In the genomic region with DNA sequence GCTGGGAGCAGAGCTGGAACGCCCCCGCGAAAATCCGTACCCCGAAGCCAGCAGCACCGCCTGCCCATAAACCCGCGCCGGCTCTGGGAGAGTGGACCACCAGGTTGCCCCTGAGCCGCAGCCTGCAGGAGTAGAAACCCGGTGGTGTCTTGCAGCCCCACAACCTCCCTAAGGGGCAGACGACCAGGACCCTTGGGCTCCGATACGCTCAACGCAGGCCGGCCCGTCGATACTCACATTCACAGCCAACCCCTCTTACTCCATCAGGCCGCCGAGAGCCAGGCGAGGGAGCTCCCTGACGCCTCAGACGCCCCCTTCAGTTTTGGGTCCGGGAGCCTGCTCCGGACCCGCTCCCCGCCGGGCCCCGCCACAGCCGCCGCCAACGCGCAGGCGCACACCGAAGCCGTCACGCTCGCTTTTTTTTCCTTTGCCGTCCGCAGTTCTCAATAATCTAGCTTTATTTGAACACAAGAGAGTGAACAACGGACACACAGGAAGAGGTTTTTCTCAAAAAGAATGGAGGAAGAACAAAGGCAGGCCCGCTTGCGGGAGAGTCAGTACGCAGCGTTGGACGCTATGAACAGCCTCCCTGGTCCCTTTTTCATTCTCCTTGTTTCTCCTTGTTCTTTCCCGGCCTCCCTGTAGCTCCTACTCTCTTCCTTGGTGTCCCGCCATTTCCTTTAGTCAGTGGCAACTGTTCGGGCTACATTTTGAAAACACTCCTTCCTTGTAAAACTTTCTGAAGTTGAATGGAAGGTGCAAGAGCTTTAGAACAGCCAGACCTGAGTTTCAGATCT, we compare ENCODE assay signal across 1 cellular context.
TF ChIP-seq lines count a peak whose summit lies in the region.

ZNF106 (minus strand) TSS at position 399 of the 797 bp plus-strand sequence. CDS start 18,852 bp downstream, outside the sequence.

TF ChIP-seq in HepG2, 621 proteins besides CTCF, POLR2A, EP300 and RAD21 (continued from another document and continues in another):
- TF ChIP-seq ZNF776 (CRISPR knock-in tag; IDR thresholded peaks at IDR 0.05), result peak; percentile 26; the same call in 1 of the 2 replicates
- TF ChIP-seq ZSCAN21 (CRISPR knock-in tag; IDR thresholded peaks at IDR 0.05; ENCODE audit: borderline replicate concordance), result no peak
- no peak for TF ChIP-seq PLSCR1 (CRISPR knock-in tag; IDR thresholded peaks at IDR 0.05; ENCODE audit: borderline replicate concordance)
- TF ChIP-seq MYC (CRISPR knock-in tag; IDR thresholded peaks at IDR 0.05; ENCODE audit: borderline replicate concordance), result peak; percentile 65; the same call in 1 of the 2 replicates
- TF ChIP-seq, protein P1, sequence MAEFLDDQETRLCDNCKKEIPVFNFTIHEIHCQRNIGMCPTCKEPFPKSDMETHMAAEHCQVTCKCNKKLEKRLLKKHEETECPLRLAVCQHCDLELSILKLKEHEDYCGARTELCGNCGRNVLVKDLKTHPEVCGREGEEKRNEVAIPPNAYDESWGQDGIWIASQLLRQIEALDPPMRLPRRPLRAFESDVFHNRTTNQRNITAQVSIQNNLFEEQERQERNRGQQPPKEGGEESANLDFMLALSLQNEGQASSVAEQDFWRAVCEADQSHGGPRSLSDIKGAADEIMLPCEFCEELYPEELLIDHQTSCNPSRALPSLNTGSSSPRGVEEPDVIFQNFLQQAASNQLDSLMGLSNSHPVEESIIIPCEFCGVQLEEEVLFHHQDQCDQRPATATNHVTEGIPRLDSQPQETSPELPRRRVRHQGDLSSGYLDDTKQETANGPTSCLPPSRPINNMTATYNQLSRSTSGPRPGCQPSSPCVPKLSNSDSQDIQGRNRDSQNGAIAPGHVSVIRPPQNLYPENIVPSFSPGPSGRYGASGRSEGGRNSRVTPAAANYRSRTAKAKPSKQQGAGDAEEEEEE (CRISPR knock-in tag; IDR thresholded peaks at IDR 0.05; ENCODE audit: borderline replicate concordance), result no peak
- no peak for TF ChIP-seq CHD4 (IDR thresholded peaks at IDR 0.05; ENCODE audit: borderline replicate concordance, low read length)
- TF ChIP-seq HDAC1 (CRISPR knock-in tag; IDR thresholded peaks at IDR 0.05), result peak; percentile 84
- no peak for TF ChIP-seq ADNP (CRISPR knock-in tag; IDR thresholded peaks at IDR 0.05)
- TF ChIP-seq SALL2 (CRISPR knock-in tag; IDR thresholded peaks at IDR 0.05), result peak; percentile 60; the same call in 1 of the 2 replicates
- no peak for TF ChIP-seq ZNF460 (CRISPR knock-in tag; IDR thresholded peaks at IDR 0.05; ENCODE audit: borderline replicate concordance)
- TF ChIP-seq, protein P2, sequence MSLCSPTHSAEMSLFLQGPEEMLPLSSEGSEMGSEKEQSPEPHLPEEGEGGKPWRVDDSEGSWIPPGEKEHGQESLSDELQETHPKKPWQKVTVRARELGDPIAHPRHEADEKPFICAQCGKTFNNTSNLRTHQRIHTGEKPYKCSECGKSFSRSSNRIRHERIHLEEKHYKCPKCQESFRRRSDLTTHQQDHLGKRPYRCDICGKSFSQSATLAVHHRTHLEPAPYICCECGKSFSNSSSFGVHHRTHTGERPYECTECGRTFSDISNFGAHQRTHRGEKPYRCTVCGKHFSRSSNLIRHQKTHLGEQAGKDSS (CRISPR knock-in tag; IDR thresholded peaks at IDR 0.05; ENCODE audit: borderline replicate concordance, low read depth), result no peak; the same call in 1 of the 2 replicates
- no peak for TF ChIP-seq TAF15 (IDR thresholded peaks at IDR 0.05; ENCODE audit: low read depth, low read length, poor library complexity, severe bottlenecking)
- no peak for TF ChIP-seq MBD4 (IDR thresholded peaks at IDR 0.05; ENCODE audit: borderline replicate concordance, low read length)
- TF ChIP-seq, protein P3, sequence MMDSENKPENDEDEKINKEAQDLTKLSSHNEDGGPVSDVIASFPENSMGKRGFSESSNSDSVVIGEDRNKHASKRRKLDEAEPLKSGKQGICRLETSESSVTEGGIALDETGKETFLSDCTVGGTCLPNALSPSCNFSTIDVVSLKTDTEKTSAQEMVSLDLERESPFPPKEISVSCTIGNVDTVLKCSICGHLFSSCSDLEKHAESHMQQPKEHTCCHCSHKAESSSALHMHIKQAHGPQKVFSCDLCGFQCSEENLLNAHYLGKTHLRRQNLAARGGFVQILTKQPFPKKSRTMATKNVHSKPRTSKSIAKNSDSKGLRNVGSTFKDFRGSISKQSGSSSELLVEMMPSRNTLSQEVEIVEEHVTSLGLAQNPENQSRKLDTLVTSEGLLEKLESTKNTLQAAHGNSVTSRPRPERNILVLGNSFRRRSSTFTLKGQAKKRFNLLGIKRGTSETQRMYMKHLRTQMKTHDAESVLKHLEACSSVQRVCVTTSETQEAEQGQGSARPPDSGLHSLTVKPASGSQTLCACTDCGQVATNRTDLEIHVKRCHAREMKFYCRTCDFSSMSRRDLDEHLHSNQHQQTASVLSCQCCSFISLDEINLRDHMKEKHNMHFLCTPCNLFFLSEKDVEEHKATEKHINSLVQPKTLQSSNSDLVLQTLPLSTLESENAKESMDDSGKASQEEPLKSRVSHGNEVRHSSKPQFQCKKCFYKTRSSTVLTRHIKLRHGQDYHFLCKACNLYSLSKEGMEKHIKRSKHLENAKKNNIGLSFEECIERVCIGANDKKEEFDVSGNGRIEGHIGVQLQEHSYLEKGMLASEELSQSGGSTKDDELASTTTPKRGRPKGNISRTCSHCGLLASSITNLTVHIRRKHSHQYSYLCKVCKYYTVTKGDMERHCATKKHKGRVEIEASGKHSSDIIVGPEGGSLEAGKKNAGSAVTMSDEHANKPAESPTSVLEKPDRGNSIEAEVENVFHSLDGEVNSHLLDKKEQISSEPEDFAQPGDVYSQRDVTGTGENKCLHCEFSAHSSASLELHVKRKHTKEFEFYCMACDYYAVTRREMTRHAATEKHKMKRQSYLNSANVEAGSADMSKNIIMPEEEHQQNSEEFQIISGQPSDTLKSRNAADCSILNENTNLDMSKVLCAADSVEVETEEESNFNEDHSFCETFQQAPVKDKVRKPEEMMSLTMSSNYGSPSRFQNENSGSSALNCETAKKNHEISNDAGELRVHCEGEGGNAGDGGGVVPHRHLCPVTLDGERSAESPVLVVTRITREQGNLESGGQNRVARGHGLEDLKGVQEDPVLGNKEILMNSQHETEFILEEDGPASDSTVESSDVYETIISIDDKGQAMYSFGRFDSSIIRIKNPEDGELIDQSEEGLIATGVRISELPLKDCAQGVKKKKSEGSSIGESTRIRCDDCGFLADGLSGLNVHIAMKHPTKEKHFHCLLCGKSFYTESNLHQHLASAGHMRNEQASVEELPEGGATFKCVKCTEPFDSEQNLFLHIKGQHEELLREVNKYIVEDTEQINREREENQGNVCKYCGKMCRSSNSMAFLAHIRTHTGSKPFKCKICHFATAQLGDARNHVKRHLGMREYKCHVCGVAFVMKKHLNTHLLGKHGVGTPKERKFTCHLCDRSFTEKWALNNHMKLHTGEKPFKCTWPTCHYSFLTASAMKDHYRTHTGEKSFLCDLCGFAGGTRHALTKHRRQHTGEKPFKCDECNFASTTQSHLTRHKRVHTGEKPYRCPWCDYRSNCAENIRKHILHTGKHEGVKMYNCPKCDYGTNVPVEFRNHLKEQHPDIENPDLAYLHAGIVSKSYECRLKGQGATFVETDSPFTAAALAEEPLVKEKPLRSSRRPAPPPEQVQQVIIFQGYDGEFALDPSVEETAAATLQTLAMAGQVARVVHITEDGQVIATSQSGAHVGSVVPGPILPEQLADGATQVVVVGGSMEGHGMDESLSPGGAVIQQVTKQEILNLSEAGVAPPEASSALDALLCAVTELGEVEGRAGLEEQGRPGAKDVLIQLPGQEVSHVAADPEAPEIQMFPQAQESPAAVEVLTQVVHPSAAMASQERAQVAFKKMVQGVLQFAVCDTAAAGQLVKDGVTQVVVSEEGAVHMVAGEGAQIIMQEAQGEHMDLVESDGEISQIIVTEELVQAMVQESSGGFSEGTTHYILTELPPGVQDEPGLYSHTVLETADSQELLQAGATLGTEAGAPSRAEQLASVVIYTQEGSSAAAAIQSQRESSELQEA (CRISPR knock-in tag; IDR thresholded peaks at IDR 0.05; ENCODE audit: not compliant biosample characterization), result no peak
- TF ChIP-seq SMARCC2 (IDR thresholded peaks at IDR 0.05), result no peak
- TF ChIP-seq ASH2L (IDR thresholded peaks at IDR 0.05; ENCODE audit: insufficient read length, low read depth, low read length), result peak; percentile 89
- TF ChIP-seq ZNF292 (CRISPR knock-in tag; IDR thresholded peaks at IDR 0.05; ENCODE audit: borderline replicate concordance, low read depth), result no peak
- peak; percentile 83 for TF ChIP-seq ZNF574 (CRISPR knock-in tag; IDR thresholded peaks at IDR 0.05)
- no peak for TF ChIP-seq PAX8 (CRISPR knock-in tag; IDR thresholded peaks at IDR 0.05; ENCODE audit: borderline replicate concordance)
- no peak for TF ChIP-seq ATM (IDR thresholded peaks at IDR 0.05; ENCODE audit: borderline replicate concordance)
- no peak for TF ChIP-seq ZNF333 (CRISPR knock-in tag; IDR thresholded peaks at IDR 0.05; ENCODE audit: borderline replicate concordance)
- peak; percentile 59; the same call in 1 of the 2 replicates for TF ChIP-seq HHEX (CRISPR knock-in tag; IDR thresholded peaks at IDR 0.05)
- TF ChIP-seq GTF2F1 (IDR thresholded peaks at IDR 0.05; ENCODE audit: low read length), result no peak
- no peak for TF ChIP-seq DNMT1 (CRISPR knock-in tag; IDR thresholded peaks at IDR 0.05)
- TF ChIP-seq ZSCAN12 (CRISPR knock-in tag; IDR thresholded peaks at IDR 0.05), result peak; percentile 74; the same call in 1 of the 2 replicates
- peak; percentile 75 for TF ChIP-seq NFRKB (IDR thresholded peaks at IDR 0.05)
- TF ChIP-seq, protein P4, sequence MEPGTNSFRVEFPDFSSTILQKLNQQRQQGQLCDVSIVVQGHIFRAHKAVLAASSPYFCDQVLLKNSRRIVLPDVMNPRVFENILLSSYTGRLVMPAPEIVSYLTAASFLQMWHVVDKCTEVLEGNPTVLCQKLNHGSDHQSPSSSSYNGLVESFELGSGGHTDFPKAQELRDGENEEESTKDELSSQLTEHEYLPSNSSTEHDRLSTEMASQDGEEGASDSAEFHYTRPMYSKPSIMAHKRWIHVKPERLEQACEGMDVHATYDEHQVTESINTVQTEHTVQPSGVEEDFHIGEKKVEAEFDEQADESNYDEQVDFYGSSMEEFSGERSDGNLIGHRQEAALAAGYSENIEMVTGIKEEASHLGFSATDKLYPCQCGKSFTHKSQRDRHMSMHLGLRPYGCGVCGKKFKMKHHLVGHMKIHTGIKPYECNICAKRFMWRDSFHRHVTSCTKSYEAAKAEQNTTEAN (CRISPR knock-in tag; conservative IDR thresholded peaks at IDR 0.05), result no peak; the same call in 1 of the 2 replicates
- TF ChIP-seq ETV5 (CRISPR knock-in tag; IDR thresholded peaks at IDR 0.05; ENCODE audit: borderline replicate concordance), result peak; percentile 78
- TF ChIP-seq ZNF101 (CRISPR knock-in tag; IDR thresholded peaks at IDR 0.05; ENCODE audit: borderline replicate concordance, low read depth), result no peak
- TF ChIP-seq BCL6 (CRISPR knock-in tag; IDR thresholded peaks at IDR 0.05), result peak; percentile 52; the same call in 1 of the 2 replicates
